Comparison of ENCODE assay signal across 8 cellular contexts in the genomic region with DNA sequence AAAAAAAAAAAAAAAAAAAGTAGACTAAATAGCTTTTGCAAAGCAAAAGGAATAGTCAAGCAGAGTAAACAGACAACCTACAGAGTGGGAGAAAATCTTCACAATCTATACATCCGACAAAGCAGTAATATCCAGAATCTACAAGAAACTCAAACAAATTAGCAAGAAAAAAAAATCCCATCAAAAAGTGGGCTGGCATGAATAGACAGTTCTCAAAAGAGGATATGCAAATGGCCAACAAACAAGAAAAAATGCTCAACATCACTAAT. TPM values are rescaled to one million over a fixed set of nuclear protein-coding genes. Genes with fewer than 3 reads are reported as not detected.
DNase-seq lines count a peak whose midpoint lies in the region; ATAC-seq and TF ChIP-seq lines count a peak whose summit lies in the region.
"Not testable (repeated sequence)": the region's sequence is repeated elsewhere in the genome, so short reads cannot be mapped to it uniquely, and the experiment has no call there.

No MANE protein-coding gene starts in this region.

- H3K36me3 Mint-ChIP-seq in immature natural killer cell; nephron progenitor cell (ENCODE audit: low read depth); stimulated activated memory B cell treated with anti-CD40 and anti-IgM and Interleukin-4, amounts not matched to agents 10 μg/mL and 1 μg/mL and 100 μg/mL, for 72 hours: not testable (repeated sequence)

- not testable (repeated sequence) for DNase-seq in A673 (ENCODE audit: low spot score); immature natural killer cell; nephron progenitor cell

- intact Hi-C loops in A673 (cut with micrococcal nuclease; ENCODE audit: unreplicated experiment), result not testable (repeated sequence)

- H3K27ac Mint-ChIP-seq in immature natural killer cell, result peak overlapping the region; percentile 85 to 95 (median 94)
- not testable (repeated sequence) for H3K27ac Mint-ChIP-seq in nephron progenitor cell
- H3K27ac Mint-ChIP-seq in stimulated activated memory B cell treated with anti-CD40 and anti-IgM and Interleukin-4, amounts not matched to agents 10 μg/mL and 1 μg/mL and 100 μg/mL, for 72 hours, result peak overlapping the region; percentile 90

- H3K4me3 ChIP-seq in A673 (ENCODE audit: low read depth, low read length, poor library complexity, severe bottlenecking) (peak overlapping the region; percentile 63), WI38 (ENCODE audit: low read depth, low read length) (peak overlapping the region; percentile 65), endocrine pancreas (ENCODE audit: control insufficient read depth, insufficient read depth, low read length) (peak overlapping the region; percentile 44)
- not testable (repeated sequence) for H3K4me3 ChIP-seq in HEK293 (ENCODE audit: low read depth, low read length)

- not testable (repeated sequence) for BruUV-seq in A673 (replicated peaks; lab: Mats Ljungman, UMichigan)

- H3K9ac ChIP-seq in endocrine pancreas (ENCODE audit: control insufficient read depth, insufficient read depth, low read length), result not testable (repeated sequence)

- H3K9me3 Mint-ChIP-seq in immature natural killer cell; nephron progenitor cell; stimulated activated memory B cell treated with anti-CD40 and anti-IgM and Interleukin-4, amounts not matched to agents 10 μg/mL and 1 μg/mL and 100 μg/mL, for 72 hours: not testable (repeated sequence)

- not testable (repeated sequence) for ATAC-seq in stimulated activated memory B cell treated with anti-CD40 and anti-IgM and Interleukin-4, amounts not matched to agents 10 μg/mL and 1 μg/mL and 100 μg/mL, for 72 hours

- H3K9me3 ChIP-seq in A673 (ENCODE audit: low read depth, low read length, poor library complexity, severe bottlenecking); HEK293 (ENCODE audit: control insufficient read depth, insufficient read depth, low read depth, low read length); endocrine pancreas (ENCODE audit: control insufficient read depth, low read length): not testable (repeated sequence)

- CTCF ChIA-PET in A673 (lab: Charles Lee), result interaction anchor here (0.6 kb wide), 1 partner anchor 12 kb away, joined by 13 read pairs; no protein-coding TSS in a partner anchor
- CTCF ChIA-PET in HEK293 (lab: Yijun Ruan, JAX), result interaction anchor here (0.5 to 1.6 kb wide), 4 partner anchors 8 to 154 kb away, joined by 3 to 5 read pairs (median 3); no protein-coding TSS in a partner anchor

- TF ChIP-seq CTCF in A673 (conservative IDR thresholded peaks at IDR 0.05; ENCODE audit: low read depth, low read length); HEK293 (tag by site-specific recombination; IDR thresholded peaks at IDR 0.05); WI38 (IDR thresholded peaks at IDR 0.05; ENCODE audit: low read depth, low read length); nephron progenitor cell (IDR thresholded peaks at IDR 0.05): not testable (repeated sequence)

- not testable (repeated sequence) for H3K4me1 ChIP-seq in A673 (ENCODE audit: insufficient read depth, low read length, poor library complexity, severe bottlenecking); HEK293 (ENCODE audit: control insufficient read depth, insufficient read depth, low read length); endocrine pancreas (ENCODE audit: control insufficient read depth, insufficient read depth, low read length)

- H3K27me3 Mint-ChIP-seq in immature natural killer cell (ENCODE audit: low read depth in 3 of 3), result peaks cover 3 to 14% (median 3%) of the 10 kb centered on the region in 3 donors
- peaks cover 20% of the 10 kb centered on the region for H3K27me3 Mint-ChIP-seq in nephron progenitor cell (ENCODE audit: low read depth, poor library complexity)
- not testable (repeated sequence) for H3K27me3 Mint-ChIP-seq in stimulated activated memory B cell treated with anti-CD40 and anti-IgM and Interleukin-4, amounts not matched to agents 10 μg/mL and 1 μg/mL and 100 μg/mL, for 72 hours

- not testable (repeated sequence) for H3K27me3 ChIP-seq in A673 (replicated peaks; ENCODE audit: insufficient read depth, low read depth, low read length, poor library complexity); endocrine pancreas (ENCODE audit: control insufficient read depth, insufficient read depth, low read length)

- H3K4me3 Mint-ChIP-seq in immature natural killer cell (peak overlapping the region; percentile 89 to 95 (median 91)), nephron progenitor cell (peak overlapping the region; percentile 83)
- H3K4me3 Mint-ChIP-seq in stimulated activated memory B cell treated with anti-CD40 and anti-IgM and Interleukin-4, amounts not matched to agents 10 μg/mL and 1 μg/mL and 100 μg/mL, for 72 hours, result peak overlapping the region; percentile 82

- not testable (repeated sequence) for H3K36me3 ChIP-seq in A673 (ENCODE audit: insufficient read depth, low read length, poor library complexity, severe bottlenecking); HEK293 (ENCODE audit: control insufficient read depth in 2 of 2, insufficient read depth in 1 of 2, low read length in 2 of 2); endocrine pancreas (ENCODE audit: control insufficient read depth, insufficient read depth, low read length)

- H3K27ac ChIP-seq in A673 (ENCODE audit: low read depth, low read length, poor library complexity, severe bottlenecking) (peak overlapping the region; percentile 71), HEK293 (ENCODE audit: extremely low read depth, low read depth, low read length) (peak overlapping the region; percentile 90), angular gyrus (ENCODE audit: low read depth, low read length) (peak overlapping the region; percentile 96)

- H3K4me1 Mint-ChIP-seq in immature natural killer cell (peaks cover 53 to 77% of the 10 kb centered on the region in 2 donors), nephron progenitor cell (peaks cover 25% of the 10 kb centered on the region)
- H3K4me1 Mint-ChIP-seq in stimulated activated memory B cell treated with anti-CD40 and anti-IgM and Interleukin-4, amounts not matched to agents 10 μg/mL and 1 μg/mL and 100 μg/mL, for 72 hours, result peaks cover 29% of the 10 kb centered on the region

- POLR2A ChIA-PET in A673 (lab: Charles Lee; ENCODE audit: low non-redundant PET) (interaction anchor here (0.6 kb wide), 2 partner anchors 20 to 234 kb away, joined by 3 to 6 read pairs; no protein-coding TSS in a partner anchor), HEK293 (lab: Yijun Ruan, JAX) (interaction anchor here (0.6 to 2.0 kb wide), 7 partner anchors 8 to 259 kb away, joined by 3 to 25 read pairs (median 8); a partner anchor contains a TSS)

RNA-seq across cellular contexts. Expression of a gene that starts 0.8 kb away (rescaled TPM):
- 34.8 and 37.5 TPM in 2 replicates for total RNA-seq in A673 (2021)
- 100 to 1,000 TPM; 196 to 243 (median 199) TPM for polyA plus RNA-seq in immature natural killer cell

RNA-seq across cellular contexts. Expression of a gene that starts 27.5 kb away (rescaled TPM):
- 92.7 and 97.3 TPM in 2 replicates for total RNA-seq in A673 (2021)
- 10 to 100 TPM; 55.5 to 74.7 (median 67.9) TPM for polyA plus RNA-seq in immature natural killer cell
